1 cellular context compared by ENCODE assay signal in the genomic region with DNA sequence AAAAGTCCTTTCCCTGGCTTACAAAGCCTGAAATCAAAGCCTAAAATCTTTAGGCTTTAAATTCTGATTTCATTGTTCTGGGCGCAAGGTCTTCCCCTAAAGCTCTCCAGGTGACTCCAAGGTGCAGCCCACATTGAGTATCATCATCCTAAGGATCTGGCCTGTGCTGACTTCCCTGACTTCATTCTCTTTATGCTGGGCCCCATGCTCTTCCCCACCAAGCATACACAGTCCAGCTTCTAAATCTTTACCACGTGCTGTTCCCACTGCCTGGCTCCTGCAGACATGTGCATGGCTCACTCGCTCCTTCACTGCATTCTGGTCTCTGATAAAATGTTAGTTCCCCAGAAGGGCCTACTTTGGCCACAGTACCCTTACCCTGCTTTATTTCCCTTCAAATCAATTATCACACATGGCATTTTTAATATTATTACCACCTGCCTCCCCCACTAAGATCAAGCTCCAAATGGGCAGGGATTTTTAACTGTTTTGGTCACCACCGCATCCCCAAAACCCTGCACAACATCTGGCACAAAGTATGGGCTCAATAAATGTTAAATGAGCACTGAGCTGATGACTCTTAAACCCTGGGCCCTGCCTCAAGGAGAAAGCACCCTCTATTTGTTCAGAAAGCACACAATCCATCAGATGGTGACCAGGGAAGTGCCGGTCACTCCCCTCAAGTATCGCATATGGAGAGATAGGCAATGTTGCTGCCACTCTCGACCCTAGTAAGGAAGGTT.
TF ChIP-seq lines count a peak whose summit lies in the region.

No MANE protein-coding gene starts in this region.

TF ChIP-seq in A549, 52 proteins besides CTCF, POLR2A, EP300 and RAD21:
- TF ChIP-seq, protein P1, sequence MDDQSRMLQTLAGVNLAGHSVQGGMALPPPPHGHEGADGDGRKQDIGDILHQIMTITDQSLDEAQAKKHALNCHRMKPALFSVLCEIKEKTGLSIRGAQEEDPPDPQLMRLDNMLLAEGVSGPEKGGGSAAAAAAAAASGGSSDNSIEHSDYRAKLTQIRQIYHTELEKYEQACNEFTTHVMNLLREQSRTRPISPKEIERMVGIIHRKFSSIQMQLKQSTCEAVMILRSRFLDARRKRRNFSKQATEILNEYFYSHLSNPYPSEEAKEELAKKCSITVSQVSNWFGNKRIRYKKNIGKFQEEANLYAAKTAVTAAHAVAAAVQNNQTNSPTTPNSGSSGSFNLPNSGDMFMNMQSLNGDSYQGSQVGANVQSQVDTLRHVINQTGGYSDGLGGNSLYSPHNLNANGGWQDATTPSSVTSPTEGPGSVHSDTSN (IDR thresholded peaks at IDR 0.05): no peak
- TF ChIP-seq TP53 (CRISPR knock-in tag; IDR thresholded peaks at IDR 0.05): 0 out of 2 replicates have a peak, but pooled peaks have one; percentile 32
